17 cellular contexts compared by ENCODE assay signal in the genomic region with DNA sequence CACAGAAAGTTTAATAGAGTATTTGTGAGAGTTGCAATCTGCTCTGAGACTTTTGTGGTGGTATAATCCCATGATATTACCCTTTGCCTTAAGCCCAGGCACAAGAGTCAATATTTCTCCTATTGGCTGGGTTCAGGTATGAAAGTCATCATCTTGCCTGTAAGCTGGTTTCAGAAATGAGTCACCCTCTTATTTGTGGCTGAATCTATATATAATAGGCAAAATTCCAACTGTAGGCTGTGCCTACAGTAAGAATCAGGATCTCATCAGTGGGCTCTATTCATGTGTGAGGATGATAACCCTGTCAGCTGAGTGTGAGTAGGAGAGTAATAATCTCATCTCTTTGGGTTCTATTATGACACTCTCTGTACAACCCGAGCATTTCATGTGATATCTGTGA.
DNase-seq lines count a peak whose midpoint lies in the region; ATAC-seq, FAIRE-seq and TF ChIP-seq lines count a peak whose summit lies in the region.
"Had no signal": no experiment of that assay in that cellular context is flagged by ENCODE, and none has a peak within 500 bp of the region (broad histone marks: within the 10 kb centered on the region; RNA-seq: fewer than 3 reads in every experiment).

No MANE protein-coding gene starts in this region.

- peaks cover 9% of the 10 kb centered on the region for H3K9me3 Mint-ChIP-seq in MCF 10A (ENCODE audit: unreplicated experiment)

- no peak overlapping the region for H3K4me3 Mint-ChIP-seq in MCF 10A (ENCODE audit: unreplicated experiment)
- H3K4me3 Mint-ChIP-seq: CD8-positive, alpha-beta memory T cell had no signal

- peaks cover 10% of the 10 kb centered on the region for H3K4me1 Mint-ChIP-seq in MCF 10A (ENCODE audit: insufficient read depth, unreplicated experiment)

- peak; percentile 22 for DNase-seq in MCF 10A (ENCODE audit: unreplicated experiment)
- DNase-seq in breast epithelium (ENCODE audit: low spot score in 2 of 2) = no peak
- peak; percentile 23 for DNase-seq in RCC 7860 (ENCODE audit: low spot score)
- DNase-seq in epithelial cell of prostate (ENCODE audit: low read depth, low spot score) = no peak
- no peak for DNase-seq in NCI-H1694 treated with DMSO at 0.1 percent for 48 hours (lab: John Stamatoyannopoulos, UW)
- DNase-seq in NCI-H524 treated with DMSO at 0.1 percent for 48 hours (lab: John Stamatoyannopoulos, UW) = no peak
- no peak for DNase-seq in substantia nigra (lab: John Stamatoyannopoulos, UW)
- DNase-seq: AML-193; CD8-positive, alpha-beta memory T cell; DMS53; IMR-90 had no signal

- ATAC-seq in GM18909 (IDR thresholded peaks at IDR 0.05; ENCODE audit: poor library complexity, unreplicated experiment) = no peak
- ATAC-seq: HCT116 had no signal

- FAIRE-seq in RCC 7860 (lab: Jason Lieb, UNC) = no peak
- FAIRE-seq: GM19239, H54 had no signal

- H3K27me3 ChIP-seq in breast epithelium = no peaks in the 10 kb centered on the region
- H3K27me3 ChIP-seq: BLaER1 had no signal

- TF ChIP-seq CTCF in MCF 10A (IDR thresholded peaks at IDR 0.05; ENCODE audit: unreplicated experiment) = no peak
- no peak for TF ChIP-seq CTCF in breast epithelium (IDR thresholded peaks at IDR 0.05)

- no peaks in the 10 kb centered on the region for H3K36me3 Mint-ChIP-seq in MCF 10A (ENCODE audit: insufficient read depth, unreplicated experiment)
- H3K36me3 Mint-ChIP-seq: CD8-positive, alpha-beta memory T cell had no signal

- no peaks in the 10 kb centered on the region for H3K9me3 ChIP-seq in breast epithelium
- H3K9me3 ChIP-seq: BLaER1 had no signal

- CTCF ChIA-PET in MCF 10A (lab: Yijun Ruan, JAX) = no interaction called here

- no peaks in the 10 kb centered on the region for H3K36me3 ChIP-seq in breast epithelium
- H3K36me3 ChIP-seq: BLaER1 had no signal

- BruUV-seq in MCF 10A (replicated peaks; lab: Mats Ljungman, UMichigan) = no TSS peak

- no peak overlapping the region for H3K27ac Mint-ChIP-seq in MCF 10A (ENCODE audit: low read depth, unreplicated experiment)
- H3K27ac Mint-ChIP-seq: CD8-positive, alpha-beta memory T cell had no signal

- TF ChIP-seq POLR2A in breast epithelium (IDR thresholded peaks at IDR 0.05) = no peak

- no peaks in the 10 kb centered on the region for H3K4me1 ChIP-seq in breast epithelium

- H3K27me3 Mint-ChIP-seq in MCF 10A (ENCODE audit: insufficient read depth, unreplicated experiment) = no peaks in the 10 kb centered on the region

- intact Hi-C loops in MCF 10A (cut with micrococcal nuclease) = no loop called here
- intact Hi-C loops in breast epithelium (cut with DNase I; ENCODE audit: low total_unique reads) = no loop called here

- H3K27ac ChIP-seq in breast epithelium = no peak overlapping the region
- peak overlapping the region; percentile 24 for H3K27ac ChIP-seq in epithelial cell of prostate
- no peak overlapping the region for H3K27ac ChIP-seq in substantia nigra (ENCODE audit: low read depth, low read length, poor library complexity, severe bottlenecking)
- H3K27ac ChIP-seq: 22Rv1 had no signal

- POLR2A ChIA-PET in MCF 10A (lab: Yijun Ruan, JAX) = interaction anchor here (0.9 kb wide), 1 partner anchor 34 kb away, joined by 5 read pairs; no protein-coding TSS in a partner anchor

- H3K4me3 ChIP-seq in breast epithelium = no peak overlapping the region
- H3K4me3 ChIP-seq: BLaER1 had no signal

Comparison
In these comparisons a context has a peak if more than half of its experiments do, and no peak if none do; other contexts are left out.
1. DNase-seq: peak in MCF 10A (single experiment) and RCC 7860 (single experiment); none in breast epithelium (0 of 2), epithelial cell of prostate (single experiment), NCI-H1694 treated with DMSO at 0.1 percent for 48 hours (single experiment), NCI-H524 treated with DMSO at 0.1 percent for 48 hours (single experiment) and substantia nigra (0 of 49).